ENCODE assay signal across 11 cellular contexts in the genomic region with DNA sequence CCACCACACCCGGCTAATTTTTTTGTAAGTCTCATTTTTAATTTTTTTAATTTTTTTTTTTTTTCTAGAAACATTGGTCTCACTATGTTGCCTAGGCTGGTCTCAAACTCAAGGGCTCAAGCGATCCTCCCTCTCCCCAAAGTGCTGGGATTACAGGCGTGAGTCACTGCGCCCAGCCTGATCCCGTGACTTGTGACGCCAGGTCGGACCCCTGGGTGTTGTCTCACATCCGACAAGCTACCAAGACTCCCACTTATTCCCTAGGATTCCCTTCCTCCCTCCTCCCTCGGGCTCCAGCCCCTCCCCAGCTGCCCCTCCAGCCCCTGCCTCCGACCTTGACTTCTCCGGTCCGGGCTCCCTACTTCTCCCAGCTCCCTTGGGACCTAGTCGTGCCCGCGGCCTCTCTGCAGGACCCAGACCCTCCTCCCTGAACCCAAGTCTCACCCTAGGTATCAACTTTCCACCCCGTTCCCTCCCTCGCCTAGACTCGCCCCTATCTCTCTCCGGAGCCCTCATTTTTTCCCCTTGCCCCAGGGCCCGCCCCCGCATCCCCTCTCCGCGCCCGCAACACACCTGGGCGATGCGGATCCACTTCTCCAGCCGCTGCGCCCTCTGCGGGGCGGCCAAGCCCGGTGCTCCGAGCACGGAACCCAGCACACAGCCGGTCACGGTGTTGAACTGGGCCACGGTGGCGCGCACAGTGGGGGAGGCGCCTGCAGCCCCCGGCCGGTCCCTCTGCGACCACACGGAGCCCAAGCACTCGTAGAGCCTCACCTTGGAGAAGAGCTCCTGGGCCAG. TPM values are rescaled to one million over a fixed set of nuclear protein-coding genes. Genes with fewer than 3 reads are reported as not detected.
A peak's percentile ranks its signal among the peaks of the same experiment; 100 is the strongest.
DNase-seq lines count a peak whose midpoint lies in the region; ATAC-seq, FAIRE-seq and TF ChIP-seq lines count a peak whose summit lies in the region.
"Had no signal": no experiment of that assay in that cellular context is flagged by ENCODE, and none has a peak within 500 bp of the region (broad histone marks: within the 10 kb centered on the region; RNA-seq: fewer than 3 reads in every experiment).

No MANE protein-coding gene starts in this region.

- peak; percentile 15 for TF ChIP-seq CTCF in D721Med (IDR thresholded peaks at IDR 0.05; ENCODE audit: insufficient read depth, missing control alignments)
- peak; percentile 24 for TF ChIP-seq CTCF in epithelial cell of esophagus (IDR thresholded peaks at IDR 0.05; ENCODE audit: insufficient read depth, low read depth, low read length, missing control alignments)
- no peak for TF ChIP-seq CTCF in omental fat pad (IDR thresholded peaks at IDR 0.05)
- TF ChIP-seq CTCF in GM13977 (IDR thresholded peaks at IDR 0.05; ENCODE audit: extremely low read depth, insufficient read depth, missing control alignments), result no peak

- in situ Hi-C loops in GM13977 (cut with MboI; ENCODE audit: low pct_unique_long_range_greater_than_20kb, low sequenced_read_pairs, unreplicated experiment), result no loop called here

- H3K9me3 Mint-ChIP-seq in activated CD4-positive, alpha-beta T cell treated with anti-CD3 and anti-CD28 coated beads for 36 hours (ENCODE audit: low read depth), result no peaks in the 10 kb centered on the region

- POLR2A ChIA-PET in activated CD4-positive, alpha-beta T cell treated with anti-CD3 and anti-CD28 coated beads for 36 hours (lab: Charles Lee), result interaction anchor here (0.5 to 1.1 kb wide), 3 partner anchors 20 to 210 kb away, joined by 4 to 5 read pairs (median 4); no protein-coding TSS in a partner anchor

- peaks cover 4% of the 10 kb centered on the region for H3K4me1 Mint-ChIP-seq in activated CD4-positive, alpha-beta T cell treated with anti-CD3 and anti-CD28 coated beads for 36 hours

- intact Hi-C loops in activated CD4-positive, alpha-beta T cell treated with anti-CD3 and anti-CD28 coated beads for 36 hours (cut with DNase I, micrococcal nuclease), result loop anchor here in 1 of 2 experiments (1.0 kb wide), 2 partner anchors 25 to 113 kb away; no protein-coding TSS in a partner anchor

- peak; percentile 27 for DNase-seq in D721Med (ENCODE audit: insufficient read length, low spot score)
- peak; percentile 81 for DNase-seq in activated CD4-positive, alpha-beta T cell treated with anti-CD3 and anti-CD28 coated beads for 36 hours
- no peak for DNase-seq in epithelial cell of esophagus (ENCODE audit: low read depth)
- no peak for DNase-seq in omental fat pad (ENCODE audit: low spot score)
- no peak for DNase-seq in NOMO-1 treated with DMSO at 0.1 percent for 48 hours (lab: John Stamatoyannopoulos, UW; ENCODE audit: unreplicated experiment)
- no peak for DNase-seq in NCI-H1930 (lab: John Stamatoyannopoulos, UW)
- no peak for DNase-seq in GM13977 (ENCODE audit: low spot score)
- DNase-seq: foreskin melanocyte, Karpas-422 had no signal

- no peak overlapping the region for H3K27ac Mint-ChIP-seq in activated CD4-positive, alpha-beta T cell treated with anti-CD3 and anti-CD28 coated beads for 36 hours

- H3K4me3 ChIP-seq in epithelial cell of esophagus (ENCODE audit: low read length), result no peak overlapping the region

- no peak for FAIRE-seq in D721Med (lab: Jason Lieb, UNC)
- FAIRE-seq: G401.6 had no signal

- H3K36me3 Mint-ChIP-seq in activated CD4-positive, alpha-beta T cell treated with anti-CD3 and anti-CD28 coated beads for 36 hours (ENCODE audit: low read depth), result no peaks in the 10 kb centered on the region

- ATAC-seq in activated CD4-positive, alpha-beta T cell treated with anti-CD3 and anti-CD28 coated beads for 36 hours, result peak; percentile 88
- ATAC-seq in omental fat pad (ENCODE audit: low FRiP score), result peak; percentile 69
- ATAC-seq in GM19397 (IDR thresholded peaks at IDR 0.05; ENCODE audit: unreplicated experiment), result no peak

- CTCF ChIA-PET in activated CD4-positive, alpha-beta T cell treated with anti-CD3 and anti-CD28 coated beads for 36 hours (lab: Charles Lee), result interaction anchor here (0.5 to 2.2 kb wide), 7 partner anchors 10 to 297 kb away, joined by 3 to 8 read pairs (median 4); no protein-coding TSS in a partner anchor

- no peak overlapping the region for H3K4me3 Mint-ChIP-seq in activated CD4-positive, alpha-beta T cell treated with anti-CD3 and anti-CD28 coated beads for 36 hours

- peaks cover 6% of the 10 kb centered on the region for H3K27me3 Mint-ChIP-seq in activated CD4-positive, alpha-beta T cell treated with anti-CD3 and anti-CD28 coated beads for 36 hours

RNA-seq across cellular contexts. Expression of a gene that starts 13.1 kb away (rescaled TPM):
- total RNA-seq in activated CD4-positive, alpha-beta T cell treated with anti-CD3 and anti-CD28 coated beads for 36 hours, result not detected
- total RNA-seq in omental fat pad, result 10 to 100 TPM in 1 of 4 donors, 1 to 10 TPM in 3; 5.9 to 22.9 (median 7.3) TPM

RNA-seq across cellular contexts. Expression of a gene that starts 21.9 kb away (rescaled TPM):
- 1 to 10 TPM; 8.0 to 8.4 TPM for total RNA-seq in activated CD4-positive, alpha-beta T cell treated with anti-CD3 and anti-CD28 coated beads for 36 hours
- 10 to 100 TPM in 1 of 4 donors, 1 to 10 TPM in 3; 3.8 to 13.7 (median 6.3) TPM for total RNA-seq in omental fat pad

RNA-seq across cellular contexts. Expression of a gene that starts 28.9 kb away (rescaled TPM):
- under 1 TPM; 0.16 to 0.25 TPM for total RNA-seq in activated CD4-positive, alpha-beta T cell treated with anti-CD3 and anti-CD28 coated beads for 36 hours
- under 1 TPM in 1 of 4 donors, not detected in 3; 0.46 TPM for total RNA-seq in omental fat pad

RNA-seq across cellular contexts. Expression of a gene that starts 29.4 kb away (rescaled TPM):
- total RNA-seq in activated CD4-positive, alpha-beta T cell treated with anti-CD3 and anti-CD28 coated beads for 36 hours, result 100 to 1,000 TPM; 225 to 269 TPM
- 100 to 1,000 TPM in 1 of 4 donors, 10 to 100 TPM in 3; 65.6 to 101 (median 87.6) TPM for total RNA-seq in omental fat pad

RNA-seq across cellular contexts. Expression of a gene that starts 31.6 kb away (rescaled TPM):
- 1 to 10 TPM; 1.5 to 1.7 TPM for total RNA-seq in activated CD4-positive, alpha-beta T cell treated with anti-CD3 and anti-CD28 coated beads for 36 hours
- 1 to 10 TPM in 3 of 4 donors, under 1 TPM in 1; 0.48 to 3.8 (median 1.6) TPM for total RNA-seq in omental fat pad

Comparison
In these comparisons a context has a peak if more than half of its experiments do, and no peak if none do; other contexts are left out.
1. DNase-seq: peak in D721Med (single experiment) and activated CD4-positive, alpha-beta T cell treated with anti-CD3 and anti-CD28 coated beads for 36 hours (single experiment); none in epithelial cell of esophagus (single experiment), omental fat pad (single experiment), NOMO-1 treated with DMSO at 0.1 percent for 48 hours (single experiment), NCI-H1930 (0 of 2) and GM13977 (single experiment).
2. CTCF ChIP-seq: peak in D721Med (single experiment) and epithelial cell of esophagus (single experiment); none in omental fat pad (0 of 3) and GM13977 (single experiment).
3. RNA of a gene that starts 13.1 kb away (total RNA-seq): 5.9 to 22.9 TPM in omental fat pad; not detected in activated CD4-positive, alpha-beta T cell treated with anti-CD3 and anti-CD28 coated beads for 36 hours; every median in the first group is over 4 times any median in the second.